26 cellular contexts compared by ENCODE assay signal in the genomic region with DNA sequence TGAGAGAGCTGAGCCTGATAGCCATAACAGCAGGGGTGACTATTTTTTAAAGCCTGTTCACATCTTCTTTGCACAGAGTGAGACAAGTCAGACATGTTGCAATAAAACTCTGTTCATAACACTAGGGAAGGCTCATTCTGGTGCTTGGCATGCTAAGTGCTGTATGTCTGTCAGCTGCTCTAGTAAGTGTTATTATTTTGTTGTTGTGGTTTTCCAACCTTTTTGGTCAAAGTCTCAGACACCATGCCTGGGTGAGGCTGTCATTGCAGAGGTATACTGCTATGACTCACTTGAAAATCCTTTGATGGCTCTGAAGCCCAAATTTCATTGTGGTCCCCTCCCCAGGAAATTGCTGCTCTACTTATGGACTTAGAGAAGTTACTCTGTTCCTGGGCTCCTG.
"Had no signal": no experiment of that assay in that cellular context is flagged by ENCODE, and none has a peak within 500 bp of the region (broad histone marks: within the 10 kb centered on the region; RNA-seq: fewer than 3 reads in every experiment).

No MANE protein-coding gene starts in this region.

- DNase-seq: activated CD4-positive, alpha-beta T cell treated with anti-CD3 and anti-CD28 coated beads, Interleukin-2, amount 50 U/mL, for 1 hour; activated CD4-positive, CD25-positive, alpha-beta regulatory T cell; activated CD8-positive, alpha-beta memory T cell treated with anti-CD3 and anti-CD28 coated beads, Interleukin-2, amount 50 U/mL, for 4 hours; activated CD8-positive, alpha-beta T cell treated with anti-CD3 and anti-CD28 coated beads for 36 hours; activated gamma-delta T cell treated with Interleukin-2 at 50 U/mL for 16 hours; activated naive CD4-positive, alpha-beta T cell treated with anti-CD3 and anti-CD28 coated beads, Interleukin-2, amount 50 U/mL, for 16 hours; activated naive CD8-positive, alpha-beta T cell treated with anti-CD3 and anti-CD28 coated beads, Interleukin-2, amount 10 ng/mL, durations not matched to agents 7 days and 5 days; activated T-cell treated with anti-CD3 and anti-CD28 coated beads, Interleukin-2, amount 50 U/mL, for 72 hours; aorta; caudate nucleus; MG63; MV-4-11; NCI-H1092 treated with DMSO at 0.1 percent for 48 hours; NCI-H1417 treated with DMSO at 0.1 percent for 48 hours; NCI-H1694; NCI-H2029 treated with DMSO at 0.1 percent for 48 hours; NCI-H2171; NCI-H226; NCI-H510A; NCI-H526 treated with DMSO at 0.1 percent for 48 hours; NCI-H82; RPMI8226; T-helper 1 cell had no signal

- H3K27ac ChIP-seq: breast epithelium, SK-N-MC, VCaP had no signal

- H3K4me1 ChIP-seq: breast epithelium had no signal

- H3K9me3 ChIP-seq: breast epithelium, MG63 had no signal

- H3K27me3 ChIP-seq: breast epithelium, MG63 had no signal

- H3K4me3 ChIP-seq: breast epithelium, MG63, SK-N-MC had no signal

- H3K36me3 ChIP-seq: breast epithelium, MG63 had no signal
